Comparison of ENCODE assay signal across 10 cellular contexts in the genomic region with DNA sequence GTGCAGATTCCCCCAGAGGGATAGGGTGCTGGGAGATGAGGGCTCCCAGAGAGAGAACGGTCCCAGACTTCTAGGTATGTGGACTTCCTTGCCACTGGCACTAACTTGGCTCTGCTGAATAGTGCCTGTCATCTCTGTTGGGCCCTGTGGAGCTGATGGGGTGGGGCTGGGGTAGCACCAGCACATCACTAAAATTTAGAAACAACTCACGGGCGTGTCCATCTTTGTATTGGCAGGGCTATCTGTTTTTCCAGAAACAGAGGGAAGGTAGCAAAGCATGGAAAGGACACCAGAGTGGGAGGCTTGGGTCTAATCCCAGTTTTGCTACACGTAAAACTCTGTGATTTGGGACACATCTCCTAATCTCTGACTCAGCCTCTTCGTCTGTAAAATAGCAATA. TPM values are rescaled to one million over a fixed set of nuclear protein-coding genes. Genes with fewer than 3 reads are reported as not detected.
DNase-seq lines count a peak whose midpoint lies in the region; ATAC-seq and TF ChIP-seq lines count a peak whose summit lies in the region.
"Had no signal": no experiment of that assay in that cellular context is flagged by ENCODE, and none has a peak within 500 bp of the region (broad histone marks: within the 10 kb centered on the region; RNA-seq: fewer than 3 reads in every experiment).

No MANE protein-coding gene starts in this region.

- H3K4me3 ChIP-seq in coronary artery (peak overlapping the region; percentile 43), PC-9 (no peak overlapping the region)

- DNase-seq in AG20443 (ENCODE audit: low spot score) (peak; percentile 18), coronary artery (ENCODE audit: low spot score) (no peak), myocyte (ENCODE audit: low read depth) (peak; percentile 15), PC-9 (no peak), osteocyte (ENCODE audit: extremely low spot score, unreplicated experiment) (no peak)

- H3K79me2 ChIP-seq in PC-9 (ENCODE audit: low read depth) = no peaks in the 10 kb centered on the region

- no peak overlapping the region for H2AFZ ChIP-seq in PC-9

- no peaks in the 10 kb centered on the region for H3K27me3 Mint-ChIP-seq in osteocyte (ENCODE audit: unreplicated experiment)

- POLR2A ChIA-PET in PC-9 (lab: Charles Lee; ENCODE audit: unreplicated experiment) = interaction anchor here (1.2 kb wide), 1 partner anchor 31 kb away, joined by 3 read pairs; no protein-coding TSS in a partner anchor

- no peaks in the 10 kb centered on the region for H3K9me3 Mint-ChIP-seq in osteocyte (ENCODE audit: unreplicated experiment)
- H3K9me3 Mint-ChIP-seq: activated naive CD4-positive, alpha-beta T cell treated with anti-CD3 and anti-CD28 coated beads for 36 hours; T-helper 1 cell treated with Interleukin-12 subunit alpha and Interleukin-12 subunit beta and Interleukin-4 antibody, amounts not matched to agents 30 μg/mL and 1 μg/mL, for 36 hours had no signal

- TF ChIP-seq CTCF in coronary artery (IDR thresholded peaks at IDR 0.05) (no peak), PC-9 (conservative IDR thresholded peaks at IDR 0.05) (no peak), osteocyte (IDR thresholded peaks at IDR 0.05) (no peak)

- H3K36me3 Mint-ChIP-seq in osteocyte (ENCODE audit: unreplicated experiment) = peaks cover 10% of the 10 kb centered on the region

- ATAC-seq in HG03342 (IDR thresholded peaks at IDR 0.05; ENCODE audit: unreplicated experiment) = peak; percentile 8
- ATAC-seq in GM21381 (IDR thresholded peaks at IDR 0.05; ENCODE audit: unreplicated experiment) = no peak
- no peak for ATAC-seq in HG02852 (IDR thresholded peaks at IDR 0.05; ENCODE audit: unreplicated experiment)

- intact Hi-C loops in PC-9 (cut with micrococcal nuclease; ENCODE audit: unreplicated experiment) = no loop called here

- no peak overlapping the region for H3K27ac Mint-ChIP-seq in osteocyte (ENCODE audit: unreplicated experiment)
- H3K27ac Mint-ChIP-seq: activated naive CD4-positive, alpha-beta T cell treated with anti-CD3 and anti-CD28 coated beads for 36 hours; T-helper 1 cell treated with Interleukin-12 subunit alpha and Interleukin-12 subunit beta and Interleukin-4 antibody, amounts not matched to agents 30 μg/mL and 1 μg/mL, for 36 hours had no signal

- no peaks in the 10 kb centered on the region for H3K4me1 ChIP-seq in PC-9 (replicated peaks; ENCODE audit: insufficient read depth)

- H3F3A ChIP-seq in PC-9 (ENCODE audit: insufficient read depth, low read depth) = no peaks in the 10 kb centered on the region

- no peaks in the 10 kb centered on the region for H3K36me3 ChIP-seq in PC-9 (ENCODE audit: low read depth)

- H3K4me3 Mint-ChIP-seq in osteocyte (ENCODE audit: unreplicated experiment) = no peak overlapping the region
- H3K4me3 Mint-ChIP-seq: activated naive CD4-positive, alpha-beta T cell treated with anti-CD3 and anti-CD28 coated beads for 36 hours; T-helper 1 cell treated with Interleukin-12 subunit alpha and Interleukin-12 subunit beta and Interleukin-4 antibody, amounts not matched to agents 30 μg/mL and 1 μg/mL, for 36 hours had no signal

- H3K4me2 ChIP-seq in PC-9 = no peak overlapping the region

- CTCF ChIA-PET in PC-9 (lab: Charles Lee) = no interaction called here

- no peaks in the 10 kb centered on the region for H4K20me1 ChIP-seq in PC-9 (ENCODE audit: insufficient read depth)

- no TSS peak for BruUV-seq in PC-9 (replicated peaks; lab: Mats Ljungman, UMichigan)

- H3K27me3 ChIP-seq in PC-9 (ENCODE audit: insufficient read depth, low read depth) = no peaks in the 10 kb centered on the region

- H3K9me2 ChIP-seq in PC-9 (ENCODE audit: insufficient read depth) = no peaks in the 10 kb centered on the region

- no peaks in the 10 kb centered on the region for H3K9me3 ChIP-seq in PC-9 (ENCODE audit: insufficient read depth, low read depth)

- H3K4me1 Mint-ChIP-seq in osteocyte (ENCODE audit: unreplicated experiment) = peaks cover 15% of the 10 kb centered on the region

- H3K27ac ChIP-seq in coronary artery (peak overlapping the region; percentile 76 to 79), PC-9 (no peak overlapping the region)

RNA-seq across cellular contexts. Expression of a gene that starts 25.8 kb away (rescaled TPM):
- total RNA-seq in myocyte = 14.7 and 23.5 TPM in 2 replicates
- polyA plus RNA-seq in myocyte (2012) = 20.6 TPM
- 13.3 and 18.6 TPM in 2 replicates for total RNA-seq in PC-9 (2021)
- total RNA-seq in osteocyte = 37.4 and 39.7 TPM in 2 replicates

Comparison
In these comparisons a context has a peak if more than half of its experiments do, and no peak if none do; other contexts are left out.
1. DNase-seq: peak in AG20443 (single experiment) and myocyte (single experiment); none in coronary artery (single experiment), PC-9 (0 of 2) and osteocyte (single experiment).